In genomic region chr19:4773047-4773640, GRCh38 we compare ENCODE assay signal across 21 cellular contexts. TPM values are rescaled to one million over a fixed set of nuclear protein-coding genes. Genes with fewer than 3 reads are reported as not detected.
DNase-seq lines count a peak whose midpoint lies in the region; ATAC-seq, FAIRE-seq and TF ChIP-seq lines count a peak whose summit lies in the region.
"Had no signal": no experiment of that assay in that cellular context is flagged by ENCODE, and none has a peak within 500 bp of the region (broad histone marks: within the 10 kb centered on the region; RNA-seq: fewer than 3 reads in every experiment).

No MANE protein-coding gene starts in this region.

- 0 out of 3 replicates have a peak overlapping the region, but pooled peaks have one; percentile 17 for H3K4me2 ChIP-seq in A549

- H3K27ac Mint-ChIP-seq in stimulated activated naive B cell treated with anti-CD40 and anti-IgM and Interleukin-4, amounts not matched to agents 10 μg/mL and 1 μg/mL and 100 μg/mL, for 72 hours = no peak overlapping the region

- H3K36me3 Mint-ChIP-seq in stimulated activated naive B cell treated with anti-CD40 and anti-IgM and Interleukin-4, amounts not matched to agents 10 μg/mL and 1 μg/mL and 100 μg/mL, for 72 hours = peaks cover 0 to under 1% of the 10 kb centered on the region in 2 donors
- H3K36me3 Mint-ChIP-seq: CD8-positive, alpha-beta memory T cell had no signal

- POLR2A ChIA-PET in A549 (lab: Yijun Ruan, JAX) = no interaction called here

- no peak overlapping the region for H3K27ac ChIP-seq in A549
- H3K27ac ChIP-seq: C4-2B had no signal

- peak; percentile 31 to 35; a peak in 2 of 6 replicates for ATAC-seq in A549
- ATAC-seq in stimulated activated naive B cell treated with anti-CD40 and anti-IgM and Interleukin-4, amounts not matched to agents 10 μg/mL and 1 μg/mL and 100 μg/mL, for 72 hours (replicated peaks) = no peak

- WGBS in A549 (ENCODE audit: missing lambda C conversion rate) = 6% methylated on average over 9 of the region's 9 CpGs

- DNase-seq in A549 (ENCODE audit: low read depth in 1 of 2, low spot score in 1 of 2) = no peak
- DNase-seq in Daoy (ENCODE audit: low read depth) = peak; percentile 59
- DNase-seq in NCI-H69 (lab: John Stamatoyannopoulos, UW) = peak; percentile 74
- DNase-seq in bronchial epithelial cell (ENCODE audit: low read depth) = no peak
- DNase-seq in retina = no peak
- no peak for DNase-seq in stimulated activated naive B cell treated with anti-CD40 and anti-IgM and Interleukin-4, amounts not matched to agents 10 μg/mL and 1 μg/mL and 100 μg/mL, for 72 hours
- DNase-seq in NAMALWA (ENCODE audit: low spot score) = no peak
- DNase-seq in nucleus accumbens (lab: John Stamatoyannopoulos, UW) = no peak
- DNase-seq: AML-193; CD8-positive, alpha-beta memory T cell; DND-41; GOT3; Kasumi-1; NCI-H2029; NCI-H446; NCI-H526; SHP77 treated with DMSO at 0.1 percent for 48 hours had no signal

- CTCF ChIA-PET in A549 (lab: Yijun Ruan, JAX) = interaction anchor here (0.7 to 2.0 kb wide), 2 partner anchors 18 to 41 kb away, joined by 3 to 6 read pairs; partner anchors contain the start of gene FEM1A

- peaks cover 7% of the 10 kb centered on the region; the same call in 1 of the 3 replicates for H3K4me1 ChIP-seq in A549
- H3K4me1 ChIP-seq: HAP-1 had no signal

- H3K4me3 ChIP-seq in A549 (no peak overlapping the region), bronchial epithelial cell (ENCODE audit: low read depth, low read length) (no peak overlapping the region)
- H3K4me3 ChIP-seq: HAP-1 had no signal

- no peaks in the 10 kb centered on the region for H3K27me3 ChIP-seq in bronchial epithelial cell (ENCODE audit: control insufficient read depth, insufficient read depth, low read length)

- peaks cover 6 to 21% of the 10 kb centered on the region in 2 donors for H3K4me1 Mint-ChIP-seq in stimulated activated naive B cell treated with anti-CD40 and anti-IgM and Interleukin-4, amounts not matched to agents 10 μg/mL and 1 μg/mL and 100 μg/mL, for 72 hours

- no peak for TF ChIP-seq EP300 in A549 (IDR thresholded peaks at IDR 0.05)

- TF ChIP-seq CTCF in A549 (IDR thresholded peaks at IDR 0.05) = no peak
- TF ChIP-seq CTCF in bronchial epithelial cell (IDR thresholded peaks at IDR 0.05; ENCODE audit: insufficient read depth, low read length, severe bottlenecking) = no peak

- peaks cover 0 to 2% of the 10 kb centered on the region in 2 donors for H3K9me3 Mint-ChIP-seq in stimulated activated naive B cell treated with anti-CD40 and anti-IgM and Interleukin-4, amounts not matched to agents 10 μg/mL and 1 μg/mL and 100 μg/mL, for 72 hours

- FAIRE-seq in A549 (lab: Jason Lieb, UNC) (no peak), bronchial epithelial cell (lab: Jason Lieb, UNC) (peak; percentile 75)
- FAIRE-seq: A204.1 had no signal

- H3K27me3 Mint-ChIP-seq in stimulated activated naive B cell treated with anti-CD40 and anti-IgM and Interleukin-4, amounts not matched to agents 10 μg/mL and 1 μg/mL and 100 μg/mL, for 72 hours = peaks cover 36 to 43% of the 10 kb centered on the region in 2 donors

- H3K4me3 Mint-ChIP-seq in stimulated activated naive B cell treated with anti-CD40 and anti-IgM and Interleukin-4, amounts not matched to agents 10 μg/mL and 1 μg/mL and 100 μg/mL, for 72 hours = no peak overlapping the region
- H3K4me3 Mint-ChIP-seq: CD8-positive, alpha-beta memory T cell had no signal

- peaks cover 3% of the 10 kb centered on the region; the same call in 1 of the 3 replicates for H3K9me3 ChIP-seq in A549
- H3K9me3 ChIP-seq: HAP-1 had no signal

- no peak for TF ChIP-seq POLR2A in A549 (IDR thresholded peaks at IDR 0.05; ENCODE audit: low read length)

- no peak for TF ChIP-seq RAD21 in A549 (conservative IDR thresholded peaks at IDR 0.05 in 1 of 2, IDR thresholded peaks at IDR 0.05 in 1 of 2)

- H3K36me3 ChIP-seq in bronchial epithelial cell (ENCODE audit: control insufficient read depth, insufficient read depth, low read length) = no peaks in the 10 kb centered on the region
- H3K36me3 ChIP-seq: HAP-1 had no signal

TF ChIP-seq in A549, 52 proteins besides CTCF, POLR2A, EP300 and RAD21:
- TF ChIP-seq HEYL (CRISPR knock-in tag; IDR thresholded peaks at IDR 0.05) (no peak), RARB (CRISPR knock-in tag; IDR thresholded peaks at IDR 0.05) (no peak), RNF2 (IDR thresholded peaks at IDR 0.05; ENCODE audit: borderline replicate concordance, low read depth) (no peak), HDAC2 (IDR thresholded peaks at IDR 0.05) (no peak), EHMT2 (IDR thresholded peaks at IDR 0.05; ENCODE audit: low read depth) (no peak), HOXA7 (CRISPR knock-in tag; IDR thresholded peaks at IDR 0.05) (no peak), TP53 (CRISPR knock-in tag; IDR thresholded peaks at IDR 0.05) (no peak), NFE2L2 (conservative IDR thresholded peaks at IDR 0.05; ENCODE audit: low read length) (no peak), CBX2 (IDR thresholded peaks at IDR 0.05; ENCODE audit: borderline replicate concordance, low read depth) (no peak), GATA3 (IDR thresholded peaks at IDR 0.05; ENCODE audit: borderline replicate concordance) (no peak)
- TF ChIP-seq, protein P1, sequence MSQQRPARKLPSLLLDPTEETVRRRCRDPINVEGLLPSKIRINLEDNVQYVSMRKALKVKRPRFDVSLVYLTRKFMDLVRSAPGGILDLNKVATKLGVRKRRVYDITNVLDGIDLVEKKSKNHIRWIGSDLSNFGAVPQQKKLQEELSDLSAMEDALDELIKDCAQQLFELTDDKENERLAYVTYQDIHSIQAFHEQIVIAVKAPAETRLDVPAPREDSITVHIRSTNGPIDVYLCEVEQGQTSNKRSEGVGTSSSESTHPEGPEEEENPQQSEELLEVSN (IDR thresholded peaks at IDR 0.05; ENCODE audit: borderline replicate concordance, low read depth) = no peak
- TF ChIP-seq, protein P2, sequence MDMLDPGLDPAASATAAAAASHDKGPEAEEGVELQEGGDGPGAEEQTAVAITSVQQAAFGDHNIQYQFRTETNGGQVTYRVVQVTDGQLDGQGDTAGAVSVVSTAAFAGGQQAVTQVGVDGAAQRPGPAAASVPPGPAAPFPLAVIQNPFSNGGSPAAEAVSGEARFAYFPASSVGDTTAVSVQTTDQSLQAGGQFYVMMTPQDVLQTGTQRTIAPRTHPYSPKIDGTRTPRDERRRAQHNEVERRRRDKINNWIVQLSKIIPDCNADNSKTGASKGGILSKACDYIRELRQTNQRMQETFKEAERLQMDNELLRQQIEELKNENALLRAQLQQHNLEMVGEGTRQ (IDR thresholded peaks at IDR 0.05) = no peak

RNA-seq across cellular contexts. Expression of gene FEM1A, which starts 18.4 kb away (rescaled TPM):
- polyA plus RNA-seq in A549 (2011; rRNA removed) = 3.2 and 3.5 TPM in 2 replicates
- 2.9 and 4.1 TPM in 2 replicates for polyA plus RNA-seq in A549 (2012; cell fraction: cytosol; rRNA removed)
- 2.7 and 3.7 TPM in 2 replicates for polyA plus RNA-seq in A549 (2012; cell fraction: nucleus; rRNA removed)
- 4.0 to 4.1 TPM (median 4.0 TPM) in 3 replicates for polyA plus RNA-seq in A549 (2017; fragmentation: RNase III; extraction: RNeasy Plus Mini Kit Qiagen cat#74134 plus additional on column Dnase treatment)
- 7.4 and 8.9 TPM in 2 replicates for polyA minus RNA-seq in A549 (2011; rRNA and poly(A)+ RNA removed)
- 13.5 and 14.0 TPM in 2 replicates for total RNA-seq in Daoy (2014; rRNA removed; shearing (Covaris generic))
- total RNA-seq in bronchial epithelial cell = 20.0 and 23.3 TPM in 2 replicates

RNA-seq across cellular contexts. Expression of gene DPP9, which starts 49.5 kb away (rescaled TPM):
- polyA plus RNA-seq in A549 (2011; rRNA removed) = 10.1 and 16.3 TPM in 2 replicates
- polyA plus RNA-seq in A549 (2012; cell fraction: cytosol; rRNA removed) = 25.3 and 40.1 TPM in 2 replicates
- 59.4 and 64.0 TPM in 2 replicates for polyA plus RNA-seq in A549 (2012; cell fraction: nucleus; rRNA removed)
- 52.8 to 65.9 TPM (median 53.5 TPM) in 3 replicates for polyA plus RNA-seq in A549 (2017; fragmentation: RNase III; extraction: RNeasy Plus Mini Kit Qiagen cat#74134 plus additional on column Dnase treatment)
- 19.5 and 23.4 TPM in 2 replicates for polyA minus RNA-seq in A549 (2011; rRNA and poly(A)+ RNA removed)
- 77.1 and 109 TPM in 2 replicates for total RNA-seq in Daoy (2014; rRNA removed; shearing (Covaris generic))
- 34.0 and 36.7 TPM in 2 replicates for total RNA-seq in bronchial epithelial cell

RNA-seq across cellular contexts. Expression of gene TICAM1, which starts 58.4 kb away (rescaled TPM):
- polyA plus RNA-seq in A549 (2011; rRNA removed) = 0.78 and 2.0 TPM in 2 replicates
- polyA plus RNA-seq in A549 (2012; cell fraction: cytosol; rRNA removed) = 1.2 and 2.2 TPM in 2 replicates
- 2.6 and 3.8 TPM in 2 replicates for polyA plus RNA-seq in A549 (2012; cell fraction: nucleus; rRNA removed)
- polyA plus RNA-seq in A549 (2017; fragmentation: RNase III; extraction: RNeasy Plus Mini Kit Qiagen cat#74134 plus additional on column Dnase treatment) = 3.8 to 4.0 TPM (median 3.9 TPM) in 3 replicates
- 0.92 and 0.95 TPM in 2 replicates for polyA minus RNA-seq in A549 (2011; rRNA and poly(A)+ RNA removed)
- total RNA-seq in Daoy (2014; rRNA removed; shearing (Covaris generic)) = 0.74 and 1.7 TPM in 2 replicates
- total RNA-seq in bronchial epithelial cell = 2.3 and 2.4 TPM in 2 replicates
- total RNA-seq: G401 had no signal

Comparison
In these comparisons a context has a peak if more than half of its experiments do, and no peak if none do; other contexts are left out.
1. ATAC-seq: peak in A549 (2 of 2); none in stimulated activated naive B cell treated with anti-CD40 and anti-IgM and Interleukin-4, amounts not matched to agents 10 μg/mL and 1 μg/mL and 100 μg/mL, for 72 hours (0 of 2).
2. DNase-seq: peak in Daoy (single experiment) and NCI-H69 (single experiment); none in A549 (0 of 2), bronchial epithelial cell (single experiment), retina (single experiment), stimulated activated naive B cell treated with anti-CD40 and anti-IgM and Interleukin-4, amounts not matched to agents 10 μg/mL and 1 μg/mL and 100 μg/mL, for 72 hours (single experiment), NAMALWA (single experiment) and nucleus accumbens (0 of 56).